8 cellular contexts compared by ENCODE assay signal in genomic region chr17:47562406-47562705, GRCh38. TPM values are rescaled to one million over a fixed set of nuclear protein-coding genes. Genes with fewer than 3 reads are reported as not detected.
A peak's percentile ranks its signal among the peaks of the same experiment; 100 is the strongest.
DNase-seq lines count a peak whose midpoint lies in the region; ATAC-seq, FAIRE-seq and TF ChIP-seq lines count a peak whose summit lies in the region.
"Not testable (repeated sequence)": the region's sequence is repeated elsewhere in the genome, so short reads cannot be mapped to it uniquely, and the experiment has no call there.

No MANE protein-coding gene starts in this region.

- not testable (repeated sequence) for H3K9me3 ChIP-seq in A549; K562 (replicated peaks; ENCODE audit: control insufficient read depth, insufficient read depth, low read depth, low read length); cardiac muscle cell (ENCODE audit: low read depth); HepG2 (ENCODE audit: low read length)

- not testable (repeated sequence) for TF ChIP-seq RAD21 in A549 (conservative IDR thresholded peaks at IDR 0.05 in 1 of 2, IDR thresholded peaks at IDR 0.05 in 1 of 2); K562 (CRISPR knock-in tag; conservative IDR thresholded peaks at IDR 0.05 in 1 of 2, IDR thresholded peaks at IDR 0.05 in 1 of 2); HepG2 (CRISPR knock-in tag; IDR thresholded peaks at IDR 0.05)

- DNase-seq in A549 (ENCODE audit: low read depth in 1 of 2, low spot score in 1 of 2); GM12892 (ENCODE audit: insufficient read length); HTR-8/SVneo (ENCODE audit: insufficient read length, low spot score); K562 (ENCODE audit: extremely low read depth in 1 of 4, low spot score in 3 of 4); cardiac muscle cell (ENCODE audit: low read depth in 1 of 2, low spot score in 1 of 2); HepG2 (ENCODE audit: low spot score); urothelium cell line (ENCODE audit: low spot score): not testable (repeated sequence)

- not testable (repeated sequence) for H3K9me1 ChIP-seq in K562 (ENCODE audit: control insufficient read depth, insufficient read depth, low read length)

- not testable (repeated sequence) for H3K9ac ChIP-seq in K562 (ENCODE audit: insufficient read depth in 1 of 2, low read depth in 2 of 2, low read length in 2 of 2); HepG2 (ENCODE audit: insufficient read depth, low read depth, low read length)

- ATAC-seq in A549 (peak; percentile 71 to 80; a peak in 5 of 6 replicates), K562 (peak; percentile 40; the same call in 2 of the 3 replicates), HepG2 (peak; percentile 72)

- peaks cover 11% of the 10 kb centered on the region for H3K79me2 ChIP-seq in K562 (ENCODE audit: control insufficient read depth, insufficient read depth, low read length)
- H3K79me2 ChIP-seq in HepG2 (ENCODE audit: insufficient read depth, low read length): not testable (repeated sequence)

- FAIRE-seq in A549 (lab: Jason Lieb, UNC) (peak; percentile 95), GM12892 (lab: Jason Lieb, UNC) (peak; percentile 33), HTR-8/SVneo (lab: Jason Lieb, UNC) (peak; percentile 91), TTC549 (lab: Jason Lieb, UNC) (peak; percentile 77), K562 (lab: Jason Lieb, UNC) (peak; percentile 74), HepG2 (lab: Jason Lieb, UNC) (peak; percentile 85), urothelium cell line (lab: Jason Lieb, UNC) (peak; percentile 87)

- not testable (repeated sequence) for H3K4me2 ChIP-seq in A549; K562 (ENCODE audit: insufficient read depth, low read length); HepG2 (ENCODE audit: low read depth, low read length)

- TF ChIP-seq EP300 in A549 (IDR thresholded peaks at IDR 0.05); K562 (IDR thresholded peaks at IDR 0.05; ENCODE audit: low read length); HepG2 (IDR thresholded peaks at IDR 0.05; ENCODE audit: low read depth in 2 of 2, low read length in 2 of 2); HepG2 (CRISPR knock-in tag; IDR thresholded peaks at IDR 0.05; ENCODE audit: borderline replicate concordance): not testable (repeated sequence)

- H2AFZ ChIP-seq in K562 (ENCODE audit: low read depth, low read length); HepG2 (ENCODE audit: low read length): not testable (repeated sequence)

- not testable (repeated sequence) for H4K20me1 ChIP-seq in K562 (replicated peaks; ENCODE audit: control insufficient read depth, insufficient read depth, low read length); HepG2 (ENCODE audit: insufficient read depth, low read length)

- H3K27ac ChIP-seq in A549; K562 (ENCODE audit: extremely low read depth, low read depth, low read length); HepG2 (ENCODE audit: extremely low read length, insufficient read depth, low read length): not testable (repeated sequence)
- peak overlapping the region; percentile 79 for H3K27ac ChIP-seq in cardiac muscle cell

- H3K27me3 ChIP-seq in K562 (ENCODE audit: control insufficient read depth in 2 of 2, insufficient read depth in 2 of 2, low read length in 2 of 2); cardiac muscle cell; HepG2 (ENCODE audit: control insufficient read depth in 1 of 2, insufficient read depth in 2 of 2, low read length in 2 of 2): not testable (repeated sequence)

- TF ChIP-seq CTCF in A549 (IDR thresholded peaks at IDR 0.05); K562 (IDR thresholded peaks at IDR 0.05 in 2 of 3, conservative IDR thresholded peaks at IDR 0.05 in 1 of 3; ENCODE audit: insufficient read depth in 2 of 3, low read depth in 1 of 3, low read length in 3 of 3); cardiac muscle cell (IDR thresholded peaks at IDR 0.05; ENCODE audit: low read depth, low read length); HepG2 (CRISPR knock-in tag; IDR thresholded peaks at IDR 0.05): not testable (repeated sequence)

- CTCF ChIA-PET in A549 (lab: Yijun Ruan, JAX); K562 (lab: Yijun Ruan, JAX; ENCODE audit: low intra/inter-chr PET ratio); HepG2 (lab: Yijun Ruan, JAX; ENCODE audit: low intra/inter-chr PET ratio, low total read pairs): not testable (repeated sequence)

- not testable (repeated sequence) for H3K4me1 ChIP-seq in A549; K562 (replicated peaks in 1 of 2; ENCODE audit: control insufficient read depth in 2 of 2, insufficient read depth in 2 of 2, low read length in 2 of 2); HepG2 (ENCODE audit: insufficient read depth, low read length)
- H3K4me1 ChIP-seq in cardiac muscle cell (ENCODE audit: low read depth): peaks cover 18% of the 10 kb centered on the region

- TF ChIP-seq POLR2A in A549 (IDR thresholded peaks at IDR 0.05; ENCODE audit: low read length); GM12892 (IDR thresholded peaks at IDR 0.05; ENCODE audit: low read depth, low read length); K562 (conservative IDR thresholded peaks at IDR 0.05); HepG2 (IDR thresholded peaks at IDR 0.05; ENCODE audit: insufficient read depth in 1 of 2, low read depth in 2 of 2, low read length in 2 of 2): not testable (repeated sequence)

- H3K4me3 ChIP-seq in A549; K562; cardiac muscle cell; HepG2 (replicated peaks in 1 of 3; ENCODE audit: insufficient read depth in 1 of 3, low read depth in 2 of 3, low read length in 3 of 3): not testable (repeated sequence)

- BruUV-seq in K562 (replicated peaks; lab: Mats Ljungman, UMichigan); HepG2 (replicated peaks; lab: Mats Ljungman, UMichigan): not testable (repeated sequence)

- POLR2A ChIA-PET in A549 (lab: Yijun Ruan, JAX); K562 (lab: Yijun Ruan, JAX); HepG2 (lab: Yijun Ruan, JAX): not testable (repeated sequence)

- in situ Hi-C loops in K562 (cut with MboI); HepG2 (cut with HindIII; ENCODE audit: extremely low pct_ligation_motif_present, low pct_unique_long_range_greater_than_20kb): not testable (repeated sequence)

- not testable (repeated sequence) for H3K36me3 ChIP-seq in K562 (ENCODE audit: control insufficient read depth, insufficient read depth, low read length); cardiac muscle cell; HepG2 (replicated peaks in 1 of 2; ENCODE audit: control insufficient read depth in 1 of 2, insufficient read depth in 2 of 2, low read length in 2 of 2)

- intact Hi-C loops in K562 (cut with micrococcal nuclease); HepG2 (cut with micrococcal nuclease; ENCODE audit: unreplicated experiment): not testable (repeated sequence)

RNA-seq across cellular contexts. Expression of gene NPEPPS, which starts 31.4 kb away (rescaled TPM):
- polyA plus RNA-seq in A549 (2011; rRNA removed) (141 and 169 TPM in 2 replicates), A549 (2017; fragmentation: RNase III; extraction: RNeasy Plus Mini Kit Qiagen cat#74134 plus additional on column Dnase treatment) (99.2 to 104 TPM (median 100 TPM) in 3 replicates), K562 (2011; rRNA removed) (87.6 and 108 TPM in 2 replicates), K562 (2014; fragmentation: Illumina TruSeq; extraction: Trizol) (57.3 and 73.3 TPM in 2 replicates), K562 (2014; fragmentation: Nextera tagmentation; extraction: Ambion mirVana) (10 to 100 TPM; 21.4 to 23.0 TPM), K562 (2014; rRNA removed) (44.2 and 46.0 TPM in 2 replicates), cardiac muscle cell (123 and 153 TPM in 2 replicates), HepG2 (2011; rRNA removed) (102 and 127 TPM in 2 replicates)
- 36.5 and 40.8 TPM in 2 replicates for polyA plus RNA-seq in A549 (2012; cell fraction: cytosol; rRNA removed)
- polyA plus RNA-seq in A549 (2012; cell fraction: nucleus; rRNA removed): 77.1 and 108 TPM in 2 replicates
- polyA minus RNA-seq in A549 (2011; rRNA and poly(A)+ RNA removed): 85.0 and 98.2 TPM in 2 replicates
- polyA plus RNA-seq in GM12892 (2012; ENCODE audit: missing spikeins): 83.2 TPM
- 284 and 725 TPM in 2 replicates for total RNA-seq in K562 (2011; cell fraction: chromatin; rRNA removed; ENCODE audit: low replicate concordance)
- 111 and 131 TPM in 2 replicates for total RNA-seq in K562 (2011; cell fraction: nucleolus; rRNA removed)
- total RNA-seq in K562 (2011; cell fraction: nucleoplasm; rRNA removed): 296 and 390 TPM in 2 replicates
- total RNA-seq in K562 (2014; rRNA removed) (29.1 and 33.2 TPM in 2 replicates), K562 (2014; rRNA removed; fragmentation: Illumina TruSeq; extraction: Trizol) (52.0 and 54.1 TPM in 2 replicates), K562 (2015; rRNA removed; fragmentation: Illumina TruSeq; extraction: Trizol) (42.1 and 44.8 TPM in 2 replicates), K562 (2021) (59.6 and 65.6 TPM in 2 replicates), cardiac muscle cell (55.8 and 75.0 TPM in 2 replicates), HepG2 (2016; rRNA removed; fragmentation: Illumina TruSeq; extraction: Trizol) (53.5 and 122 TPM in 2 replicates)
- 26.4 and 54.8 TPM in 2 replicates for polyA plus RNA-seq in K562 (2011; cell fraction: cytosol; rRNA removed)
- 188 and 258 TPM in 2 replicates for polyA plus RNA-seq in K562 (2011; cell fraction: nucleus; rRNA removed)
- polyA plus RNA-seq in K562 (2012): 57.6 and 68.8 TPM in 2 replicates
- polyA minus RNA-seq in K562 (2011; rRNA and poly(A)+ RNA removed): 191 and 225 TPM in 2 replicates
- polyA minus RNA-seq in K562 (2011; cell fraction: cytosol; rRNA and poly(A)+ RNA removed): 63.3 and 67.5 TPM in 2 replicates
- 75.8 and 106 TPM in 2 replicates for polyA minus RNA-seq in K562 (2011; cell fraction: nucleus; rRNA and poly(A)+ RNA removed)
- total RNA-seq in HepG2 (2016; cell fraction: cytosol; rRNA removed; fragmentation: Illumina TruSeq; extraction: Trizol; ENCODE audit: low read depth): 52.9 and 56.5 TPM in 2 replicates
- total RNA-seq in HepG2 (2016; cell fraction: insoluble cytoplasmic fraction; rRNA removed; fragmentation: Illumina TruSeq; extraction: Trizol): 51.1 and 102 TPM in 2 replicates
- 31.6 and 40.1 TPM in 2 replicates for total RNA-seq in HepG2 (2016; cell fraction: membrane; rRNA removed; fragmentation: Illumina TruSeq; extraction: Trizol)
- 93.7 and 113 TPM in 2 replicates for total RNA-seq in HepG2 (2016; cell fraction: nucleus; rRNA removed; fragmentation: Illumina TruSeq; extraction: Trizol)
- polyA plus RNA-seq in HepG2 (2011; cell fraction: cytosol; rRNA removed): 24.5 and 48.8 TPM in 2 replicates
- 228 and 260 TPM in 2 replicates for polyA plus RNA-seq in HepG2 (2011; cell fraction: nucleus; rRNA removed)
- 117 and 130 TPM in 2 replicates for polyA plus RNA-seq in HepG2 (2012)
- polyA plus RNA-seq in HepG2 (2016; cell fraction: cytosol; fragmentation: Illumina TruSeq; extraction: Trizol; ENCODE audit: low read depth): 5.6 and 6.3 TPM in 2 replicates
- 77.5 and 82.8 TPM in 2 replicates for polyA plus RNA-seq in HepG2 (2016; cell fraction: insoluble cytoplasmic fraction; fragmentation: Illumina TruSeq; extraction: Trizol; ENCODE audit: low read depth)
- polyA plus RNA-seq in HepG2 (2016; cell fraction: membrane; fragmentation: Illumina TruSeq; extraction: Trizol; ENCODE audit: low read depth): 11.5 and 15.9 TPM in 2 replicates
- 133 and 138 TPM in 2 replicates for polyA plus RNA-seq in HepG2 (2016; cell fraction: nucleus; fragmentation: Illumina TruSeq; extraction: Trizol; ENCODE audit: insufficient read depth, low read depth)
- 95.9 and 104 TPM in 2 replicates for polyA minus RNA-seq in HepG2 (2011; rRNA and poly(A)+ RNA removed; ENCODE audit: low replicate concordance)
- polyA minus RNA-seq in HepG2 (2011; cell fraction: cytosol; rRNA and poly(A)+ RNA removed): 75.9 and 82.7 TPM in 2 replicates
- polyA minus RNA-seq in HepG2 (2011; cell fraction: nucleus; rRNA and poly(A)+ RNA removed): 198 and 217 TPM in 2 replicates
